Comparison of ENCODE assay signal across 6 cellular contexts in genomic region chr11:62671272-62671603, GRCh38. TPM values are rescaled to one million over a fixed set of nuclear protein-coding genes. Genes with fewer than 3 reads are reported as not detected.
DNase-seq lines count a peak whose midpoint lies in the region; ATAC-seq lines count a peak whose summit lies in the region.

No MANE protein-coding gene starts in this region.

- H3K4me1 Mint-ChIP-seq in activated CD8-positive, alpha-beta memory T cell treated with anti-CD3 and anti-CD28 coated beads, Interleukin-2, amount 10 ng/mL, durations not matched to agents 7 days and 5 days = peaks cover 55% of the 10 kb centered on the region

- H3K36me3 ChIP-seq in mesodermal cell (ENCODE audit: control insufficient read depth, insufficient read depth, low read length) = peaks cover 49% of the 10 kb centered on the region

- H3K27ac Mint-ChIP-seq in activated CD8-positive, alpha-beta memory T cell treated with anti-CD3 and anti-CD28 coated beads, Interleukin-2, amount 10 ng/mL, durations not matched to agents 7 days and 5 days = peak overlapping the region; percentile 96
- peak overlapping the region; percentile 97 to 98 for H3K27ac Mint-ChIP-seq in activated naive CD4-positive, alpha-beta T cell treated with anti-CD3 and anti-CD28 coated beads, Interleukin-2, amount 50 U/mL, for 72 hours

- CTCF ChIA-PET in activated CD8-positive, alpha-beta memory T cell treated with anti-CD3 and anti-CD28 coated beads, Interleukin-2, amount 10 ng/mL, durations not matched to agents 7 days and 5 days (lab: Charles Lee) = interaction anchor here (0.7 to 7.7 kb wide), 13 partner anchors 10 to 247 kb away, joined by 3 to 50 read pairs (median 5); partner anchors contain the start of genes MTA2, TAF6L, TMEM179B and TUT1

- no peak for DNase-seq in activated CD8-positive, alpha-beta memory T cell treated with anti-CD3 and anti-CD28 coated beads, Interleukin-2, amount 10 ng/mL, durations not matched to agents 7 days and 5 days
- no peak for DNase-seq in activated CD8-positive, alpha-beta memory T cell treated with anti-CD3 and anti-CD28 coated beads, Interleukin-2, amount 50 U/mL, for 4 hours
- no peak for DNase-seq in activated naive CD4-positive, alpha-beta T cell treated with anti-CD3 and anti-CD28 coated beads, Interleukin-2, amount 50 U/mL, for 72 hours (ENCODE audit: low spot score in 2 of 2)
- no peak for DNase-seq in NK-92 treated with Interleukin-12 subunit alpha and Interleukin-12 subunit beta, amount 100 ng/mL, for 24 hours (lab: John Stamatoyannopoulos, UW)

- H3K9me3 ChIP-seq in mesodermal cell (ENCODE audit: control insufficient read depth, low read length) = no peaks in the 10 kb centered on the region

- H3K4me3 Mint-ChIP-seq in activated CD8-positive, alpha-beta memory T cell treated with anti-CD3 and anti-CD28 coated beads, Interleukin-2, amount 10 ng/mL, durations not matched to agents 7 days and 5 days = peak overlapping the region; percentile 95

- 0 to 5% methylated on average over 10 to 16 of the region's 17 CpGs for WGBS in mesodermal cell (ENCODE audit: insufficient coverage in 2 of 2), 2 experiments

- H3K4me1 ChIP-seq in mesodermal cell (ENCODE audit: control insufficient read depth, insufficient read depth, low read length, poor library complexity, severe bottlenecking) = peaks cover 8% of the 10 kb centered on the region

- H3K9me3 Mint-ChIP-seq in activated CD8-positive, alpha-beta memory T cell treated with anti-CD3 and anti-CD28 coated beads, Interleukin-2, amount 10 ng/mL, durations not matched to agents 7 days and 5 days (ENCODE audit: low read depth) = no peaks in the 10 kb centered on the region
- no peaks in the 10 kb centered on the region for H3K9me3 Mint-ChIP-seq in activated naive CD4-positive, alpha-beta T cell treated with anti-CD3 and anti-CD28 coated beads, Interleukin-2, amount 50 U/mL, for 72 hours

- ATAC-seq in activated CD8-positive, alpha-beta memory T cell treated with anti-CD3 and anti-CD28 coated beads, Interleukin-2, amount 10 ng/mL, durations not matched to agents 7 days and 5 days = peak; percentile 20
- peak; percentile 17 to 20 for ATAC-seq in activated naive CD4-positive, alpha-beta T cell treated with anti-CD3 and anti-CD28 coated beads, Interleukin-2, amount 50 U/mL, for 72 hours
- no peak for ATAC-seq in HG03469 (IDR thresholded peaks at IDR 0.05; ENCODE audit: unreplicated experiment)

- H3K36me3 Mint-ChIP-seq in activated CD8-positive, alpha-beta memory T cell treated with anti-CD3 and anti-CD28 coated beads, Interleukin-2, amount 10 ng/mL, durations not matched to agents 7 days and 5 days = peaks cover 40% of the 10 kb centered on the region
- peaks cover 33 to 53% of the 10 kb centered on the region in 2 donors for H3K36me3 Mint-ChIP-seq in activated naive CD4-positive, alpha-beta T cell treated with anti-CD3 and anti-CD28 coated beads, Interleukin-2, amount 50 U/mL, for 72 hours

- no peaks in the 10 kb centered on the region for H3K27me3 Mint-ChIP-seq in activated CD8-positive, alpha-beta memory T cell treated with anti-CD3 and anti-CD28 coated beads, Interleukin-2, amount 10 ng/mL, durations not matched to agents 7 days and 5 days

- peak overlapping the region; percentile 80 for H3K4me3 ChIP-seq in mesodermal cell (ENCODE audit: extremely low read depth, insufficient read depth, low read length, poor library complexity, severe bottlenecking)

- peak overlapping the region; percentile 83 for H3K27ac ChIP-seq in mesodermal cell (ENCODE audit: low read depth, low read length, severe bottlenecking)

RNA-seq across cellular contexts. Expression of gene UQCC3, which starts 0.2 kb away (rescaled TPM):
- 1 to 10 TPM; 7.2 to 9.0 TPM for total RNA-seq in activated CD8-positive, alpha-beta memory T cell treated with anti-CD3 and anti-CD28 coated beads, Interleukin-2, amount 10 ng/mL, durations not matched to agents 7 days and 5 days
- total RNA-seq in activated naive CD4-positive, alpha-beta T cell treated with anti-CD3 and anti-CD28 coated beads, Interleukin-2, amount 50 U/mL, for 72 hours = 1 to 10 TPM in 1 of 2 donors, under 1 TPM in 1; 0.87 to 4.7 TPM
- 8.3 TPM for polyA plus RNA-seq in mesodermal cell (2013, experiment 1 of 2)
- polyA plus RNA-seq in mesodermal cell (2013, experiment 2 of 2) = 7.2 TPM

RNA-seq across cellular contexts. Expression of gene LBHD1, which starts 0.8 kb away (rescaled TPM):
- 10 to 100 TPM; 17.7 to 27.5 TPM for total RNA-seq in activated CD8-positive, alpha-beta memory T cell treated with anti-CD3 and anti-CD28 coated beads, Interleukin-2, amount 10 ng/mL, durations not matched to agents 7 days and 5 days
- 10 to 100 TPM; 16.6 to 24.3 TPM for total RNA-seq in activated naive CD4-positive, alpha-beta T cell treated with anti-CD3 and anti-CD28 coated beads, Interleukin-2, amount 50 U/mL, for 72 hours
- polyA plus RNA-seq in mesodermal cell (2013, experiment 1 of 2) = 5.1 TPM
- 3.6 TPM for polyA plus RNA-seq in mesodermal cell (2013, experiment 2 of 2)

RNA-seq across cellular contexts. Expression of gene CSKMT, which starts 6.1 kb away (rescaled TPM):
- total RNA-seq in activated CD8-positive, alpha-beta memory T cell treated with anti-CD3 and anti-CD28 coated beads, Interleukin-2, amount 10 ng/mL, durations not matched to agents 7 days and 5 days = 10 to 100 TPM; 23.7 to 31.0 TPM
- total RNA-seq in activated naive CD4-positive, alpha-beta T cell treated with anti-CD3 and anti-CD28 coated beads, Interleukin-2, amount 50 U/mL, for 72 hours = 10 to 100 TPM; 20.7 to 34.4 TPM
- 92.9 TPM for polyA plus RNA-seq in mesodermal cell (2013, experiment 1 of 2)
- polyA plus RNA-seq in mesodermal cell (2013, experiment 2 of 2) = 136 TPM

RNA-seq across cellular contexts. Expression of gene C11orf98, which starts 6.2 kb away (rescaled TPM):
- 100 to 1,000 TPM; 130 to 131 TPM for total RNA-seq in activated CD8-positive, alpha-beta memory T cell treated with anti-CD3 and anti-CD28 coated beads, Interleukin-2, amount 10 ng/mL, durations not matched to agents 7 days and 5 days
- 100 to 1,000 TPM in 1 of 2 donors, 10 to 100 TPM in 1; 62.0 to 103 TPM for total RNA-seq in activated naive CD4-positive, alpha-beta T cell treated with anti-CD3 and anti-CD28 coated beads, Interleukin-2, amount 50 U/mL, for 72 hours
- polyA plus RNA-seq in mesodermal cell (2013, experiment 1 of 2) = 102 TPM
- polyA plus RNA-seq in mesodermal cell (2013, experiment 2 of 2) = 96.4 TPM

RNA-seq across cellular contexts. Expression of gene UBXN1, which starts 7.6 kb away (rescaled TPM):
- 100 to 1,000 TPM; 115 to 152 TPM for total RNA-seq in activated CD8-positive, alpha-beta memory T cell treated with anti-CD3 and anti-CD28 coated beads, Interleukin-2, amount 10 ng/mL, durations not matched to agents 7 days and 5 days
- total RNA-seq in activated naive CD4-positive, alpha-beta T cell treated with anti-CD3 and anti-CD28 coated beads, Interleukin-2, amount 50 U/mL, for 72 hours = 100 to 1,000 TPM in 1 of 2 donors, 10 to 100 TPM in 1; 97.2 to 129 TPM
- 109 TPM for polyA plus RNA-seq in mesodermal cell (2013, experiment 1 of 2)
- 101 TPM for polyA plus RNA-seq in mesodermal cell (2013, experiment 2 of 2)
